1 cellular context compared by ENCODE assay signal in the genomic region with DNA sequence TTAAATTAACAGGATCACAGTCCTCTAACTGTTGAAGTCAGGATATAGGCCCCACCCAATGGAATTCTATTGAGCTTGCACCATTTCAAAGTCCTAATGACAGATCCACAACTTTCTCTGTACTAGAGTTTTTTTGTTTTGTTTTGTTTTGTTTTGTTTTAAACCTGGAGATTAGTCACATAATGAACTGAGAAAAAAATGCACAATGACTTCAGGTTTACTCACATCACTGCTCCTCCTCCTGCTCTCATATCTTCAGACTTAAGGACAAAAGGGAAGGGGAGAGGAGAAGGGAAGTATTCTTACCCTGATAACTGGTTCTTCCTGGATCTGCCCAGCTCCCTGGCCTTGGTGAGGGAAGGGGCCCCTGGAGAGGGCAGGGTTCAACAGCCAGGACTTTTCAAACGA.
TF ChIP-seq lines count a peak whose summit lies in the region.

No MANE protein-coding gene starts in this region.

TF ChIP-seq in A549, 52 proteins besides CTCF, POLR2A, EP300 and RAD21 (continued from another document):
- TF ChIP-seq ATOH8 (CRISPR knock-in tag; IDR thresholded peaks at IDR 0.05; ENCODE audit: low read depth) (no peak), HOXB13 (CRISPR knock-in tag; IDR thresholded peaks at IDR 0.05; ENCODE audit: low read depth) (no peak), TP53 (CRISPR knock-in tag; IDR thresholded peaks at IDR 0.05) (no peak), RNF2 (IDR thresholded peaks at IDR 0.05; ENCODE audit: borderline replicate concordance, low read depth) (no peak), CBX2 (IDR thresholded peaks at IDR 0.05; ENCODE audit: borderline replicate concordance, low read depth) (no peak), JUNB (IDR thresholded peaks at IDR 0.05) (no peak), FOSB (CRISPR knock-in tag; IDR thresholded peaks at IDR 0.05) (no peak), PHF8 (IDR thresholded peaks at IDR 0.05; ENCODE audit: borderline replicate concordance, low read depth) (no peak), HES2 (IDR thresholded peaks at IDR 0.05) (no peak), NR3C1 (IDR thresholded peaks at IDR 0.05) (no peak), HOXB5 (CRISPR knock-in tag; IDR thresholded peaks at IDR 0.05) (no peak), HOXA7 (CRISPR knock-in tag; IDR thresholded peaks at IDR 0.05) (no peak), FOSL2 (IDR thresholded peaks at IDR 0.05) (no peak), FOSL2 (CRISPR knock-in tag; IDR thresholded peaks at IDR 0.05) (no peak), ZFP36 (IDR thresholded peaks at IDR 0.05; ENCODE audit: borderline replicate concordance, partially characterized antibody) (no peak), HDAC2 (IDR thresholded peaks at IDR 0.05) (no peak)
- TF ChIP-seq, protein P1, sequence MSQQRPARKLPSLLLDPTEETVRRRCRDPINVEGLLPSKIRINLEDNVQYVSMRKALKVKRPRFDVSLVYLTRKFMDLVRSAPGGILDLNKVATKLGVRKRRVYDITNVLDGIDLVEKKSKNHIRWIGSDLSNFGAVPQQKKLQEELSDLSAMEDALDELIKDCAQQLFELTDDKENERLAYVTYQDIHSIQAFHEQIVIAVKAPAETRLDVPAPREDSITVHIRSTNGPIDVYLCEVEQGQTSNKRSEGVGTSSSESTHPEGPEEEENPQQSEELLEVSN (IDR thresholded peaks at IDR 0.05; ENCODE audit: borderline replicate concordance, low read depth) = no peak
- TF ChIP-seq, protein P2, sequence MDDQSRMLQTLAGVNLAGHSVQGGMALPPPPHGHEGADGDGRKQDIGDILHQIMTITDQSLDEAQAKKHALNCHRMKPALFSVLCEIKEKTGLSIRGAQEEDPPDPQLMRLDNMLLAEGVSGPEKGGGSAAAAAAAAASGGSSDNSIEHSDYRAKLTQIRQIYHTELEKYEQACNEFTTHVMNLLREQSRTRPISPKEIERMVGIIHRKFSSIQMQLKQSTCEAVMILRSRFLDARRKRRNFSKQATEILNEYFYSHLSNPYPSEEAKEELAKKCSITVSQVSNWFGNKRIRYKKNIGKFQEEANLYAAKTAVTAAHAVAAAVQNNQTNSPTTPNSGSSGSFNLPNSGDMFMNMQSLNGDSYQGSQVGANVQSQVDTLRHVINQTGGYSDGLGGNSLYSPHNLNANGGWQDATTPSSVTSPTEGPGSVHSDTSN (IDR thresholded peaks at IDR 0.05) = no peak
- TF ChIP-seq, protein P3, sequence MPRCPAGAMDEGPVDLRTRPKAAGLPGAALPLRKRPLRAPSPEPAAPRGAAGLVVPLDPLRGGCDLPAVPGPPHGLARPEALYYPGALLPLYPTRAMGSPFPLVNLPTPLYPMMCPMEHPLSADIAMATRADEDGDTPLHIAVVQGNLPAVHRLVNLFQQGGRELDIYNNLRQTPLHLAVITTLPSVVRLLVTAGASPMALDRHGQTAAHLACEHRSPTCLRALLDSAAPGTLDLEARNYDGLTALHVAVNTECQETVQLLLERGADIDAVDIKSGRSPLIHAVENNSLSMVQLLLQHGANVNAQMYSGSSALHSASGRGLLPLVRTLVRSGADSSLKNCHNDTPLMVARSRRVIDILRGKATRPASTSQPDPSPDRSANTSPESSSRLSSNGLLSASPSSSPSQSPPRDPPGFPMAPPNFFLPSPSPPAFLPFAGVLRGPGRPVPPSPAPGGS (IDR thresholded peaks at IDR 0.05) = no peak
TF ChIP-seq in A549: peak in this region for 0.
